In the genomic region with DNA sequence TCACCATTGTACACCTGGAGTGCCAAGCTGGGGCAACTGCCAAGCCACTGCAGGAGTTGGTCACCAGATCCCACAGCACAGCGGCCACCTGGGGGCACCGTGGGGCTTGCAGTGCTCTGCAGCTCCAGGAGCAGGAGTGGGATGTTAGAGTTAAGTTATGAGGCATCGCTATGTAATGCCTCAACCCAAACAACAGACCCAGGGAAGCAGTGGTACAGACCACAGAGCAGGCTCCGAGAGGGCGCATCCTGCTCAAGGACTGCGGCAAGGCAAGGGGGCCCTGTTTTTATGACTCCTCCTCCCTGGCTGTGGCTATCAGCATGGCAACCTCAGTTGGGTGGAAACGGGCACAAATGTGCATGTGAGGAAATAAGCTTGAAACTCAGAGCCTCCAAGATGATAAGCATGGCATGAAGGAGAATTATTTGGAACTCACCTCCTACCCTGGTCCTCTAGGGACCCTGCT, we compare ENCODE assay signal across 8 cellular contexts.
DNase-seq lines count a peak whose midpoint lies in the region; ATAC-seq and TF ChIP-seq lines count a peak whose summit lies in the region.

No MANE protein-coding gene starts in this region.

- H3K27me3 ChIP-seq in brain microvascular endothelial cell (replicated peaks): no peaks in the 10 kb centered on the region
- no peaks in the 10 kb centered on the region for H3K27me3 ChIP-seq in spleen (replicated peaks in 1 of 7)

- H3K9me3 ChIP-seq in spleen: no peaks in the 10 kb centered on the region

- H3K27ac ChIP-seq in brain microvascular endothelial cell: peak overlapping the region; percentile 21
- H3K27ac ChIP-seq in spleen: peak overlapping the region in 3 of 8 donors; percentile 3 to 33 (median 14)

- peaks cover 9 to 39% (median 16%) of the 10 kb centered on the region in 6 donors for H3K4me1 ChIP-seq in spleen

- in situ Hi-C loops in brain microvascular endothelial cell (cut with HindIII; ENCODE audit: low pct_ligation_motif_present, low sequenced_read_pairs): loop anchor here (10.0 kb wide), 1 partner anchor 191 kb away; a partner anchor contains a TSS

- no peak for TF ChIP-seq POLR2A in spleen (IDR thresholded peaks at IDR 0.05)

- no peak for ATAC-seq in HG02884 (IDR thresholded peaks at IDR 0.05; ENCODE audit: unreplicated experiment)
- no peak for ATAC-seq in GM18502 (IDR thresholded peaks at IDR 0.05; ENCODE audit: poor library complexity, unreplicated experiment)

- no peaks in the 10 kb centered on the region for H3K36me3 ChIP-seq in brain microvascular endothelial cell (replicated peaks)
- no peaks in the 10 kb centered on the region for H3K36me3 ChIP-seq in spleen

- intact Hi-C loops in spleen (cut with DNase I; ENCODE audit: low total_unique reads): loop anchor here (5.0 to 10.0 kb wide), 2 partner anchors 111 to 194 kb away; a partner anchor contains a TSS

- TF ChIP-seq CTCF in GM12874 (IDR thresholded peaks at IDR 0.05; ENCODE audit: insufficient read depth, low read depth, low read length) (peak; percentile 57), WI38 (IDR thresholded peaks at IDR 0.05; ENCODE audit: low read depth, low read length) (peak; percentile 81), brain microvascular endothelial cell (IDR thresholded peaks at IDR 0.05; ENCODE audit: low read depth, low read length, missing control alignments) (peak; percentile 91), spleen (IDR thresholded peaks at IDR 0.05 in 8 of 11, conservative IDR thresholded peaks at IDR 0.05 in 3 of 11) (peak in 10 of 11 experiments; percentile 56 to 82 (median 71))

- DNase-seq in NCI-H187 (lab: John Stamatoyannopoulos, UW) (peak; percentile 61 to 70), brain microvascular endothelial cell (peak; percentile 93), iPS-NIHi7 (ENCODE audit: extremely low spot score) (peak; percentile 77), spleen (peak; percentile 95)

- WGBS in spleen, 5 donors: 4 to 18% (median 7%) methylated on average over 6 to 7 of the region's 7 CpGs

- H3K4me3 ChIP-seq in WI38 (ENCODE audit: low read depth, low read length) (no peak overlapping the region), brain microvascular endothelial cell (ENCODE audit: low read depth, low read length) (no peak overlapping the region), spleen (no peak overlapping the region)
